Comparison of ENCODE assay signal across 8 cellular contexts in genomic region chr6:49849121-49849907, GRCh38. TPM values are rescaled to one million over a fixed set of nuclear protein-coding genes. Genes with fewer than 3 reads are reported as not detected.
DNase-seq lines count a peak whose midpoint lies in the region; ATAC-seq, FAIRE-seq and TF ChIP-seq lines count a peak whose summit lies in the region.

No MANE protein-coding gene starts in this region.

- peak; percentile 81 for ATAC-seq in HG03139 (IDR thresholded peaks at IDR 0.05; ENCODE audit: unreplicated experiment)

- H3K27ac Mint-ChIP-seq in Calu3 (ENCODE audit: unreplicated experiment), result no peak overlapping the region

- FAIRE-seq in GM19239 (lab: Jason Lieb, UNC), result peak; percentile 84

- BruUV-seq in Calu3 (replicated peaks; lab: Mats Ljungman, UMichigan), result no TSS peak

- H3K27me3 Mint-ChIP-seq in Calu3 (ENCODE audit: unreplicated experiment), result no peaks in the 10 kb centered on the region

- H3K4me3 Mint-ChIP-seq in Calu3 (ENCODE audit: low read depth, unreplicated experiment), result no peak overlapping the region

- intact Hi-C loops in Calu3 (cut with micrococcal nuclease; ENCODE audit: unreplicated experiment), result loop anchor here (1.0 to 5.0 kb wide), 3 partner anchors 226 to 397 kb away; no protein-coding TSS in a partner anchor

- no peaks in the 10 kb centered on the region for H3K4me1 Mint-ChIP-seq in Calu3 (ENCODE audit: low read depth, unreplicated experiment)

- H3K36me3 Mint-ChIP-seq in Calu3 (ENCODE audit: insufficient read depth, unreplicated experiment), result no peaks in the 10 kb centered on the region

- TF ChIP-seq CTCF in Calu3 (IDR thresholded peaks at IDR 0.05; ENCODE audit: unreplicated experiment), result peak; percentile 50

- DNase-seq in Calu3 (no peak), GM19239 (ENCODE audit: insufficient read length, low spot score) (peak; percentile 7), NCI-H2171 (lab: John Stamatoyannopoulos, UW) (peak; percentile 6), amniotic epithelial cell (ENCODE audit: low read depth) (peak; percentile 49), hepatic stellate cell (ENCODE audit: low spot score) (peak; percentile 4), superior temporal gyrus (ENCODE audit: extremely low spot score) (peak; percentile 94)
- DNase-seq in activated naive CD4-positive, alpha-beta T cell treated with anti-CD3 and anti-CD28 coated beads, Interleukin-2, amount 50 U/mL, for 16 hours, result no peak

- CTCF ChIA-PET in Calu3 (lab: Charles Lee), result interaction anchor here (0.7 to 1.6 kb wide), 6 partner anchors 157 to 317 kb away, joined by 3 to 37 read pairs (median 6); no protein-coding TSS in a partner anchor

- H3K9me3 Mint-ChIP-seq in Calu3 (ENCODE audit: low read depth, unreplicated experiment), result no peaks in the 10 kb centered on the region

RNA-seq across cellular contexts. Expression of gene CRISP1, which starts 17.0 kb away (rescaled TPM):
- not detected in 2 replicates for total RNA-seq in Calu3 (2022)

Comparison
In these comparisons a context has a peak if more than half of its experiments do, and no peak if none do; other contexts are left out.
1. DNase-seq: peak in GM19239 (single experiment), NCI-H2171 (single experiment), amniotic epithelial cell (single experiment), hepatic stellate cell (single experiment) and superior temporal gyrus (single experiment); none in Calu3 (single experiment) and activated naive CD4-positive, alpha-beta T cell treated with anti-CD3 and anti-CD28 coated beads, Interleukin-2, amount 50 U/mL, for 16 hours (single experiment).